ENCODE assay signal across 3 cellular contexts in the genomic region with DNA sequence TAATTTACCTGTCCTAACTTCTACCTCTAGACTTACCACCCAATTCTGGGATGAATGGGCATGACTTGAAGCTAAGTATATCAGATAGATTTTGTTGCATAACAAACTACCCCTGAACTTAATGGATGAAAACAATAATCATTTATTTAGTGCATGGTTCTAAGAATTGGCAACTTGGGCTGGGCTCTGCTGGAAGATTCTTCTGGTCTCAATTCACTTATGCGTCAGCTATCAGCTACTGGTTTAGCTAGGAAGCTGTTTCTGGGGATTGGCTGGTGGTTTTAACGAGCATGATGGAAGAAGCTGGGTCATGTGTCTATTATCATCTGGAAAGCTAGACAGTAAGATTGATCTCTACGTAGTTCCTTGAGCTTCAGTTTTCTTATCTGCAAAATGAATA.
TF ChIP-seq lines count a peak whose summit lies in the region.

No MANE protein-coding gene starts in this region.

TF ChIP-seq in HepG2, 621 proteins besides CTCF, POLR2A, EP300 and RAD21:
- TF ChIP-seq HHEX (CRISPR knock-in tag; IDR thresholded peaks at IDR 0.05) (no peak), ZNF331 (CRISPR knock-in tag; IDR thresholded peaks at IDR 0.05) (peak; percentile 98)

TF ChIP-seq in GM23338, 12 proteins besides CTCF, POLR2A, EP300 and RAD21:
- TF ChIP-seq, protein P1, sequence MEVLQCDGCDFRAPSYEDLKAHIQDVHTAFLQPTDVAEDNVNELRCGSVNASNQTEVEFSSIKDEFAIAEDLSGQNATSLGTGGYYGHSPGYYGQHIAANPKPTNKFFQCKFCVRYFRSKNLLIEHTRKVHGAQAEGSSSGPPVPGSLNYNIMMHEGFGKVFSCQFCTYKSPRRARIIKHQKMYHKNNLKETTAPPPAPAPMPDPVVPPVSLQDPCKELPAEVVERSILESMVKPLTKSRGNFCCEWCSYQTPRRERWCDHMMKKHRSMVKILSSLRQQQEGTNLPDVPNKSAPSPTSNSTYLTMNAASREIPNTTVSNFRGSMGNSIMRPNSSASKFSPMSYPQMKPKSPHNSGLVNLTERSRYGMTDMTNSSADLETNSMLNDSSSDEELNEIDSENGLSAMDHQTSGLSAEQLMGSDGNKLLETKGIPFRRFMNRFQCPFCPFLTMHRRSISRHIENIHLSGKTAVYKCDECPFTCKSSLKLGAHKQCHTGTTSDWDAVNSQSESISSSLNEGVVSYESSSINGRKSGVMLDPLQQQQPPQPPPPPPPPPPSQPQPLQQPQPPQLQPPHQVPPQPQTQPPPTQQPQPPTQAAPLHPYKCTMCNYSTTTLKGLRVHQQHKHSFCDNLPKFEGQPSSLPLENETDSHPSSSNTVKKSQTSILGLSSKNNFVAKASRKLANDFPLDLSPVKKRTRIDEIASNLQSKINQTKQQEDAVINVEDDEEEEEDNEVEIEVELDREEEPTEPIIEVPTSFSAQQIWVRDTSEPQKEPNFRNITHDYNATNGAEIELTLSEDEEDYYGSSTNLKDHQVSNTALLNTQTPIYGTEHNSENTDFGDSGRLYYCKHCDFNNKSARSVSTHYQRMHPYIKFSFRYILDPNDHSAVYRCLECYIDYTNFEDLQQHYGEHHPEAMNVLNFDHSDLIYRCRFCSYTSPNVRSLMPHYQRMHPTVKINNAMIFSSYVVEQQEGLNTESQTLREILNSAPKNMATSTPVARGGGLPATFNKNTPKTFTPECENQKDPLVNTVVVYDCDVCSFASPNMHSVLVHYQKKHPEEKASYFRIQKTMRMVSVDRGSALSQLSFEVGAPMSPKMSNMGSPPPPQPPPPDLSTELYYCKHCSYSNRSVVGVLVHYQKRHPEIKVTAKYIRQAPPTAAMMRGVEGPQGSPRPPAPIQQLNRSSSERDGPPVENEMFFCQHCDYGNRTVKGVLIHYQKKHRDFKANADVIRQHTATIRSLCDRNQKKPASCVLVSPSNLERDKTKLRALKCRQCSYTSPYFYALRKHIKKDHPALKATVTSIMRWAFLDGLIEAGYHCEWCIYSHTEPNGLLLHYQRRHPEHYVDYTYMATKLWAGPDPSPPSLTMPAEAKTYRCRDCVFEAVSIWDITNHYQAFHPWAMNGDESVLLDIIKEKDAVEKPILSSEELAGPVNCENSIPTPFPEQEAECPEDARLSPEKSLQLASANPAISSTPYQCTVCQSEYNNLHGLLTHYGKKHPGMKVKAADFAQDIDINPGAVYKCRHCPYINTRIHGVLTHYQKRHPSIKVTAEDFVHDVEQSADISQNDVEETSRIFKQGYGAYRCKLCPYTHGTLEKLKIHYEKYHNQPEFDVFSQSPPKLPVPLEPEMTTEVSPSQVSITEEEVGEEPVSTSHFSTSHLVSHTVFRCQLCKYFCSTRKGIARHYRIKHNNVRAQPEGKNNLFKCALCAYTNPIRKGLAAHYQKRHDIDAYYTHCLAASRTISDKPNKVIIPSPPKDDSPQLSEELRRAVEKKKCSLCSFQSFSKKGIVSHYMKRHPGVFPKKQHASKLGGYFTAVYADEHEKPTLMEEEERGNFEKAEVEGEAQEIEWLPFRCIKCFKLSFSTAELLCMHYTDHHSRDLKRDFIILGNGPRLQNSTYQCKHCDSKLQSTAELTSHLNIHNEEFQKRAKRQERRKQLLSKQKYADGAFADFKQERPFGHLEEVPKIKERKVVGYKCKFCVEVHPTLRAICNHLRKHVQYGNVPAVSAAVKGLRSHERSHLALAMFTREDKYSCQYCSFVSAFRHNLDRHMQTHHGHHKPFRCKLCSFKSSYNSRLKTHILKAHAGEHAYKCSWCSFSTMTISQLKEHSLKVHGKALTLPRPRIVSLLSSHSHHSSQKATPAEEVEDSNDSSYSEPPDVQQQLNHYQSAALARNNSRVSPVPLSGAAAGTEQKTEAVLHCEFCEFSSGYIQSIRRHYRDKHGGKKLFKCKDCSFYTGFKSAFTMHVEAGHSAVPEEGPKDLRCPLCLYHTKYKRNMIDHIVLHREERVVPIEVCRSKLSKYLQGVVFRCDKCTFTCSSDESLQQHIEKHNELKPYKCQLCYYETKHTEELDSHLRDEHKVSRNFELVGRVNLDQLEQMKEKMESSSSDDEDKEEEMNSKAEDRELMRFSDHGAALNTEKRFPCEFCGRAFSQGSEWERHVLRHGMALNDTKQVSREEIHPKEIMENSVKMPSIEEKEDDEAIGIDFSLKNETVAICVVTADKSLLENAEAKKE (CRISPR knock-in tag; IDR thresholded peaks at IDR 0.05): no peak
- no peak for TF ChIP-seq CREB1 (CRISPR knock-in tag; IDR thresholded peaks at IDR 0.05; ENCODE audit: low read depth)
- peak; percentile 92 for TF ChIP-seq ZNF331 (CRISPR knock-in tag; IDR thresholded peaks at IDR 0.05; ENCODE audit: low read depth)

TF ChIP-seq in HEK293, 187 proteins besides CTCF, POLR2A, EP300 and RAD21:
- TF ChIP-seq ZNF626 (tag by site-specific recombination; IDR thresholded peaks at IDR 0.05) (no peak), SETDB1 (IDR thresholded peaks at IDR 0.05; ENCODE audit: insufficient read length, low read length) (peak; percentile 54)
- TF ChIP-seq, protein P2, sequence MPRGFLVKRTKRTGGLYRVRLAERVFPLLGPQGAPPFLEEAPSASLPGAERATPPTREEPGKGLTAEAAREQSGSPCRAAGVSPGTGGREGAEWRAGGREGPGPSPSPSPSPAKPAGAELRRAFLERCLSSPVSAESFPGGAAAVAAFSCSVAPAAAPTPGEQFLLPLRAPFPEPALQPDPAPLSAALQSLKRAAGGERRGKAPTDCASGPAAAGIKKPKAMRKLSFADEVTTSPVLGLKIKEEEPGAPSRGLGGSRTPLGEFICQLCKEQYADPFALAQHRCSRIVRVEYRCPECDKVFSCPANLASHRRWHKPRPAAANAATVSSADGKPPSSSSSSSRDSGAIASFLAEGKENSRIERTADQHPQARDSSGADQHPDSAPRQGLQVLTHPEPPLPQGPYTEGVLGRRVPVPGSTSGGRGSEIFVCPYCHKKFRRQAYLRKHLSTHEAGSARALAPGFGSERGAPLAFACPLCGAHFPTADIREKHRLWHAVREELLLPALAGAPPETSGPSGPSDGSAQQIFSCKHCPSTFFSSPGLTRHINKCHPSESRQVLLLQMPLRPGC (tag by site-specific recombination; IDR thresholded peaks at IDR 0.05): no peak
